Comparison of ENCODE assay signal across 28 cellular contexts in genomic region chr5:2901511-2901910, GRCh38.
"Had no signal": no experiment of that assay in that cellular context is flagged by ENCODE, and none has a peak within 500 bp of the region (broad histone marks: within the 10 kb centered on the region; RNA-seq: fewer than 3 reads in every experiment).

No MANE protein-coding gene starts in this region.

- H3K27ac ChIP-seq: ascending aorta, cardiac muscle cell, colonic mucosa, dorsolateral prefrontal cortex, heart right ventricle, left lung, lower lobe of right lung, right lobe of liver, tibial nerve had no signal

- H3K9me3 ChIP-seq: ascending aorta, colonic mucosa, lower lobe of right lung, right lobe of liver had no signal

- H3K9me3 Mint-ChIP-seq: nephron progenitor cell, WTC11 had no signal

- DNase-seq: activated CD4-positive, alpha-beta memory T cell treated with anti-CD3 and anti-CD28 coated beads, Interleukin-2, amount 10 ng/mL, durations not matched to agents 7 days and 5 days; activated CD4-positive, alpha-beta T cell treated with anti-CD3 and anti-CD28 coated beads for 1 hour; activated CD4-positive, alpha-beta T cell treated with anti-CD3 and anti-CD28 coated beads, Interleukin-2, amount 10 ng/mL, durations not matched to agents 7 days and 5 days; activated CD8-positive, alpha-beta memory T cell treated with anti-CD3 and anti-CD28 coated beads, Interleukin-2, amount 50 U/mL, for 48 hours; activated gamma-delta T cell; activated naive CD4-positive, alpha-beta T cell treated with anti-CD3 and anti-CD28 coated beads, Interleukin-2, amount 10 ng/mL, durations not matched to agents 7 days and 5 days; activated naive CD8-positive, alpha-beta T cell treated with anti-CD3 and anti-CD28 coated beads, Interleukin-2, amount 10 ng/mL, durations not matched to agents 7 days and 5 days; activated T-cell treated with anti-CD3 and anti-CD28 coated beads, Interleukin-2, amount 50 U/mL, for 24 hours; cerebellar nuclear complex; colonic mucosa; dorsolateral prefrontal cortex; foreskin melanocyte; heart right ventricle; kidney glomerular epithelial cell; left lung; lower lobe of right lung; mesendoderm; nephron progenitor cell; nucleus accumbens; stimulated activated CD4-positive, alpha-beta T cell treated with anti-CD3 and anti-CD28 coated beads, Interleukin-2, amount 100 ng/mL, for 48 hours; stimulated activated naive CD4-positive, alpha-beta T cell treated with Interleukin-2 at 50 U/mL for 16 hours; T-helper 2 cell had no signal

- H3K27me3 Mint-ChIP-seq: activated CD4-positive, alpha-beta memory T cell treated with anti-CD3 and anti-CD28 coated beads, Interleukin-2, amount 10 ng/mL, durations not matched to agents 7 days and 5 days; activated CD4-positive, alpha-beta T cell treated with anti-CD3 and anti-CD28 coated beads, Interleukin-2, amount 10 ng/mL, durations not matched to agents 7 days and 5 days; activated naive CD4-positive, alpha-beta T cell treated with anti-CD3 and anti-CD28 coated beads, Interleukin-2, amount 10 ng/mL, durations not matched to agents 7 days and 5 days; activated naive CD8-positive, alpha-beta T cell treated with anti-CD3 and anti-CD28 coated beads, Interleukin-2, amount 10 ng/mL, durations not matched to agents 7 days and 5 days had no signal

- H3K4me1 ChIP-seq: ascending aorta, colonic mucosa, heart right ventricle, left lung, lower lobe of right lung, right lobe of liver, tibial nerve had no signal

- H3K4me3 Mint-ChIP-seq: activated CD4-positive, alpha-beta memory T cell treated with anti-CD3 and anti-CD28 coated beads, Interleukin-2, amount 10 ng/mL, durations not matched to agents 7 days and 5 days; activated CD4-positive, alpha-beta T cell treated with anti-CD3 and anti-CD28 coated beads, Interleukin-2, amount 10 ng/mL, durations not matched to agents 7 days and 5 days; activated naive CD4-positive, alpha-beta T cell treated with anti-CD3 and anti-CD28 coated beads, Interleukin-2, amount 10 ng/mL, durations not matched to agents 7 days and 5 days; activated naive CD8-positive, alpha-beta T cell treated with anti-CD3 and anti-CD28 coated beads, Interleukin-2, amount 10 ng/mL, durations not matched to agents 7 days and 5 days; activated T-cell treated with anti-CD3 and anti-CD28 coated beads, Interleukin-2, amount 50 U/mL, for 24 hours; brain; nephron progenitor cell; WTC11 had no signal

- H3K4me3 ChIP-seq: ascending aorta, cardiac muscle cell, colonic mucosa, dorsolateral prefrontal cortex, heart right ventricle, left lung, lower lobe of right lung, right lobe of liver, tibial nerve had no signal

- H3K36me3 Mint-ChIP-seq: activated naive CD4-positive, alpha-beta T cell treated with anti-CD3 and anti-CD28 coated beads, Interleukin-2, amount 10 ng/mL, durations not matched to agents 7 days and 5 days; activated naive CD8-positive, alpha-beta T cell treated with anti-CD3 and anti-CD28 coated beads, Interleukin-2, amount 10 ng/mL, durations not matched to agents 7 days and 5 days; brain; WTC11 had no signal

- H3K27ac Mint-ChIP-seq: activated CD4-positive, alpha-beta memory T cell treated with anti-CD3 and anti-CD28 coated beads, Interleukin-2, amount 10 ng/mL, durations not matched to agents 7 days and 5 days; activated CD4-positive, alpha-beta T cell treated with anti-CD3 and anti-CD28 coated beads, Interleukin-2, amount 10 ng/mL, durations not matched to agents 7 days and 5 days; activated naive CD4-positive, alpha-beta T cell treated with anti-CD3 and anti-CD28 coated beads, Interleukin-2, amount 10 ng/mL, durations not matched to agents 7 days and 5 days; activated naive CD8-positive, alpha-beta T cell treated with anti-CD3 and anti-CD28 coated beads, Interleukin-2, amount 10 ng/mL, durations not matched to agents 7 days and 5 days; activated T-cell treated with anti-CD3 and anti-CD28 coated beads, Interleukin-2, amount 50 U/mL, for 24 hours; brain; nephron progenitor cell; WTC11 had no signal

- ATAC-seq: heart right ventricle, left lung, lower lobe of right lung, right lobe of liver, WTC11 had no signal

- H3K36me3 ChIP-seq: ascending aorta, cardiac muscle cell, colonic mucosa, heart right ventricle, left lung, lower lobe of right lung, right lobe of liver, tibial nerve had no signal

- H3K27me3 ChIP-seq: ascending aorta, cardiac muscle cell, colonic mucosa, right lobe of liver, tibial nerve had no signal

- H3K4me1 Mint-ChIP-seq: activated CD4-positive, alpha-beta memory T cell treated with anti-CD3 and anti-CD28 coated beads, Interleukin-2, amount 10 ng/mL, durations not matched to agents 7 days and 5 days; activated CD4-positive, alpha-beta T cell treated with anti-CD3 and anti-CD28 coated beads, Interleukin-2, amount 10 ng/mL, durations not matched to agents 7 days and 5 days; activated naive CD4-positive, alpha-beta T cell treated with anti-CD3 and anti-CD28 coated beads, Interleukin-2, amount 10 ng/mL, durations not matched to agents 7 days and 5 days; activated naive CD8-positive, alpha-beta T cell treated with anti-CD3 and anti-CD28 coated beads, Interleukin-2, amount 10 ng/mL, durations not matched to agents 7 days and 5 days; brain; nephron progenitor cell had no signal
